In the genomic region with DNA sequence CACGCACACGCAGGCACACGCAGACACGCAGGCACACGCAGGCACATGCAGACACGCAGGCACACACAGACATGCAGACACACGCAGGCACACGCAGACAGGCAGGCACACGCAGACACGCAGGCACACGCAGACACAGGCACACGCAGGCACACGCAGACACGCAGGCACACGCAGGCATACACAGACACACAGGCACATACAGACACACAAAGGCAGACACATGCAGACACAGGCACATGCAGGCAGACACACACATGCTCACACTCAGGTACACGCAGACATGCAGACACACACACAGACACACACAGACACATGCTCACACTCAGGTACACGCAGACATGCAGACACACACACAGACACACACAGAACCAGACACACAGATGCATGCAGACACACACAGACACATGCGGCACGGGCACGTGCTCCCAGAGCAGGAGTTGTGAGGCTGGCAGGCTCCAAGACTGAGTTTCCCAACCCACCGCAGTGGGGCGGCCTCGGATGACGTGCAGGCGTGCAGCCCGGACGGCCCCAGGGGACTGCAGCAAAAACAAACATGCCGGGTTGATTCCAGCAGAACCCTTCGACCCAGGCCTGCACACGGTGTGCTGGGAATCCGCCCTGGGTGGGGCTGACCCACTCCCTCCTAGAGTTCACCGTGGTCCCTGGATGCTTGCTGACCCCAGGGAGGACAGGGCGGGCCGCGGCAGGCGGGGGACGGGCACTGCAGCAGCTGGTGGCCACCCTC, we compare ENCODE assay signal across 12 cellular contexts.
DNase-seq lines count a peak whose midpoint lies in the region; ATAC-seq and TF ChIP-seq lines count a peak whose summit lies in the region.
"Had no signal": no experiment of that assay in that cellular context is flagged by ENCODE, and none has a peak within 500 bp of the region (broad histone marks: within the 10 kb centered on the region; RNA-seq: fewer than 3 reads in every experiment).

No MANE protein-coding gene starts in this region.

- H2AFZ ChIP-seq in PC-3 (ENCODE audit: low read length), result no peak overlapping the region

- H3K4me1 ChIP-seq in prostate gland (replicated peaks) (peaks cover 15% of the 10 kb centered on the region), PC-3 (ENCODE audit: insufficient read depth, low read length) (peaks cover 22% of the 10 kb centered on the region), HAP-1 (peaks cover 10% of the 10 kb centered on the region)

- intact Hi-C loops in prostate gland (cut with DNase I), result no loop called here
- intact Hi-C loops in PC-3 (cut with micrococcal nuclease), result no loop called here

- H3K9me2 ChIP-seq in PC-3 (replicated peaks; ENCODE audit: low read length), result no peaks in the 10 kb centered on the region

- no peaks in the 10 kb centered on the region for H4K20me1 ChIP-seq in PC-3 (ENCODE audit: low read length)

- BruUV-seq in PC-3 (replicated peaks; lab: Mats Ljungman, UMichigan), result no TSS peak

- CTCF ChIA-PET in PC-3 (lab: Charles Lee), result no interaction called here

- peak; percentile 94 for DNase-seq in AG10803 (ENCODE audit: low read depth)
- peak; percentile 66 for DNase-seq in NCI-H2171 treated with DMSO at 0.1 percent for 48 hours (lab: John Stamatoyannopoulos, UW)
- peak; percentile 86 for DNase-seq in fibroblast of the conjunctiva (ENCODE audit: low read depth)
- no peak for DNase-seq in prostate gland (ENCODE audit: low spot score)
- DNase-seq in PC-3, result no peak
- no peak for DNase-seq in stimulated activated CD4-positive, alpha-beta T cell treated with anti-CD3 and anti-CD28 coated beads, Interleukin-15, amount 100 ng/mL, for 24 hours
- DNase-seq in HAP-1 (ENCODE audit: low spot score in 2 of 2), result no peak
- DNase-seq: activated CD4-positive, alpha-beta T cell treated with anti-CD3 and anti-CD28 coated beads, Interleukin-2, amount 50 U/mL, for 48 hours; Kasumi-1 had no signal

- H3K9me3 ChIP-seq in prostate gland, result no peaks in the 10 kb centered on the region
- no peaks in the 10 kb centered on the region for H3K9me3 ChIP-seq in PC-3 (ENCODE audit: low read length)
- no peaks in the 10 kb centered on the region for H3K9me3 ChIP-seq in HAP-1
- H3K9me3 ChIP-seq: neutrophil had no signal

- H3K4me3 ChIP-seq in AG10803 (ENCODE audit: low read length), result no peak overlapping the region
- H3K4me3 ChIP-seq in prostate gland, result no peak overlapping the region
- no peak overlapping the region for H3K4me3 ChIP-seq in PC-3 (ENCODE audit: low read length)
- H3K4me3 ChIP-seq in HAP-1, result no peak overlapping the region

- peaks cover 4% of the 10 kb centered on the region for H3F3A ChIP-seq in PC-3 (ENCODE audit: low read length, unreplicated experiment)

- no peak for TF ChIP-seq POLR2A in prostate gland (IDR thresholded peaks at IDR 0.05)

- no peaks in the 10 kb centered on the region for H3K79me2 ChIP-seq in PC-3 (ENCODE audit: low read length)

- H3K27me3 ChIP-seq in prostate gland (replicated peaks; ENCODE audit: insufficient read depth), result no peaks in the 10 kb centered on the region
- no peaks in the 10 kb centered on the region for H3K27me3 ChIP-seq in PC-3 (ENCODE audit: low read length)
- H3K27me3 ChIP-seq in HAP-1 (ENCODE audit: low read depth), result no peaks in the 10 kb centered on the region

- no peak for TF ChIP-seq CTCF in AG10803 (conservative IDR thresholded peaks at IDR 0.05; ENCODE audit: low read length)
- TF ChIP-seq CTCF in prostate gland (IDR thresholded peaks at IDR 0.05), result no peak
- TF ChIP-seq CTCF in PC-3 (conservative IDR thresholded peaks at IDR 0.05; ENCODE audit: low read depth, low read length), result no peak

- in situ Hi-C loops in HAP-1 (cut with MboI; ENCODE audit: low sequenced_read_pairs), result no loop called here

- H3K27ac ChIP-seq in prostate gland (peak overlapping the region; percentile 33 to 48), PC-3 (ENCODE audit: low read length) (no peak overlapping the region)
- H3K27ac ChIP-seq: neutrophil had no signal

- H3K4me2 ChIP-seq in PC-3 (ENCODE audit: low read length), result no peak overlapping the region

- no peak overlapping the region for H3K9ac ChIP-seq in PC-3 (ENCODE audit: low read length)

- no peaks in the 10 kb centered on the region for H3K36me3 ChIP-seq in prostate gland
- no peaks in the 10 kb centered on the region for H3K36me3 ChIP-seq in PC-3 (ENCODE audit: low read depth, low read length)
- H3K36me3 ChIP-seq in HAP-1 (replicated peaks), result no peaks in the 10 kb centered on the region
- H3K36me3 ChIP-seq: neutrophil had no signal

- no peak for ATAC-seq in HG03097 (IDR thresholded peaks at IDR 0.05; ENCODE audit: low FRiP score, unreplicated experiment)
- ATAC-seq in PC-3, result no peak
- ATAC-seq: Panc1 had no signal

- 72% methylated on average over 37 of the region's 37 CpGs for WGBS in prostate gland

- POLR2A ChIA-PET in PC-3 (lab: Charles Lee; ENCODE audit: unreplicated experiment), result no interaction called here

Comparison
In these comparisons a context has a peak if more than half of its experiments do, and no peak if none do; other contexts are left out.
1. DNase-seq: peak in AG10803 (single experiment), NCI-H2171 treated with DMSO at 0.1 percent for 48 hours (single experiment) and fibroblast of the conjunctiva (single experiment); none in prostate gland (single experiment), PC-3 (single experiment), stimulated activated CD4-positive, alpha-beta T cell treated with anti-CD3 and anti-CD28 coated beads, Interleukin-15, amount 100 ng/mL, for 24 hours (single experiment) and HAP-1 (0 of 2).